In genomic region chr16:10971560-10971961, GRCh38 we compare ENCODE assay signal across 8 cellular contexts. TPM values are rescaled to one million over a fixed set of nuclear protein-coding genes. Genes with fewer than 3 reads are reported as not detected.
DNase-seq lines count a peak whose midpoint lies in the region; FAIRE-seq and TF ChIP-seq lines count a peak whose summit lies in the region.

No MANE protein-coding gene starts in this region.

- H3K9me3 ChIP-seq in kidney (ENCODE audit: control insufficient read depth in 1 of 2, low read length in 2 of 2): no peaks in the 10 kb centered on the region
- H3K9me3 ChIP-seq in testis: no peaks in the 10 kb centered on the region

- H3K27me3 ChIP-seq in testis: no peaks in the 10 kb centered on the region

- intact Hi-C loops in kidney (cut with DNase I) (no loop called here), testis (cut with DNase I; ENCODE audit: low total_unique reads) (loop anchor here (5.0 kb wide), 1 partner anchor 286 kb away; the partner anchor contains the start of gene SOCS1)

- H3K4me3 ChIP-seq in kidney (ENCODE audit: low read length in 2 of 2) (no peak overlapping the region), testis (no peak overlapping the region)

- peak; percentile 87 for TF ChIP-seq CTCF in kidney (IDR thresholded peaks at IDR 0.05; ENCODE audit: borderline replicate concordance, extremely low read depth, insufficient read depth)
- peak; percentile 86 to 90 (median 89) for TF ChIP-seq CTCF in testis (IDR thresholded peaks at IDR 0.05)

- FAIRE-seq in kidney (lab: Jason Lieb, UNC): no peak

- no peak for TF ChIP-seq POLR2A in testis (IDR thresholded peaks at IDR 0.05)

- H3K27ac ChIP-seq in kidney (ENCODE audit: low read depth in 2 of 2, low read length in 2 of 2) (peak overlapping the region in 1 of 2 donors; percentile 3), testis (no peak overlapping the region)

- H3K36me3 ChIP-seq in kidney (ENCODE audit: control insufficient read depth in 1 of 2, insufficient read depth in 2 of 2, low read length in 2 of 2) (peaks cover 14 to 24% of the 10 kb centered on the region in 2 donors), testis (ENCODE audit: low read depth, missing control alignments) (no peaks in the 10 kb centered on the region)

- H3K4me1 ChIP-seq in kidney (ENCODE audit: control insufficient read depth in 1 of 2, insufficient read depth in 1 of 2, low read depth in 1 of 2, low read length in 2 of 2): peaks cover 4 to 6% of the 10 kb centered on the region in 2 donors
- peaks cover 12% of the 10 kb centered on the region for H3K4me1 ChIP-seq in testis

- no peak overlapping the region for H3K9ac ChIP-seq in kidney (ENCODE audit: low read length in 2 of 2)

- WGBS in testis, 2 donors: 37 to 77% methylated on average over 3 of the region's 3 CpGs

- DNase-seq in activated CD4-positive, alpha-beta T cell treated with anti-CD3 and anti-CD28 coated beads for 48 hours: peak; percentile 40
- DNase-seq in activated CD4-positive, alpha-beta T cell treated with anti-CD3 and anti-CD28 coated beads, Interleukin-2, amount 50 U/mL, for 48 hours: no peak
- DNase-seq in Kasumi-1 (lab: John Stamatoyannopoulos, UW): peak; percentile 28 to 45
- DNase-seq in RPMI7951 (ENCODE audit: low read depth): peak; percentile 96
- peak; percentile 40 for DNase-seq in central memory CD4-positive, alpha-beta T cell
- DNase-seq in kidney: no peak
- DNase-seq in testis: peak; percentile 69
- DNase-seq in cortex of kidney (lab: John Stamatoyannopoulos, UW): no peak

RNA-seq across cellular contexts. Expression of gene CLEC16A, which starts 27.2 kb away (rescaled TPM):
- total RNA-seq in RPMI7951 (2014; rRNA removed; shearing (Covaris generic)): 8.7 and 8.8 TPM in 2 replicates
- 51.9 TPM for total RNA-seq in kidney
- 10.8 TPM for polyA plus RNA-seq in kidney (ENCODE audit: insufficient read depth, low read depth, low replicate concordance)
- 100 to 1,000 TPM in 1 of 2 donors, 10 to 100 TPM in 1; 93.9 to 122 TPM for total RNA-seq in testis
- 126 TPM for polyA plus RNA-seq in testis (ENCODE audit: insufficient read depth, low read depth, low replicate concordance)

RNA-seq across cellular contexts. Expression of gene DEXI, which starts 29.3 kb away (rescaled TPM):
- 39.4 and 44.8 TPM in 2 replicates for total RNA-seq in RPMI7951 (2014; rRNA removed; shearing (Covaris generic))
- 31.0 TPM for total RNA-seq in kidney
- 46.2 TPM for polyA plus RNA-seq in kidney (ENCODE audit: insufficient read depth, low read depth, low replicate concordance)
- 10 to 100 TPM; 39.0 to 57.4 TPM for total RNA-seq in testis
- polyA plus RNA-seq in testis (ENCODE audit: insufficient read depth, low read depth, low replicate concordance): 30.0 TPM

Comparison
In these comparisons a context has a peak if more than half of its experiments do, and no peak if none do; other contexts are left out.
1. DNase-seq: peak in activated CD4-positive, alpha-beta T cell treated with anti-CD3 and anti-CD28 coated beads for 48 hours (single experiment), Kasumi-1 (2 of 2), RPMI7951 (single experiment), central memory CD4-positive, alpha-beta T cell (single experiment) and testis (single experiment); none in activated CD4-positive, alpha-beta T cell treated with anti-CD3 and anti-CD28 coated beads, Interleukin-2, amount 50 U/mL, for 48 hours (0 of 2), kidney (single experiment) and cortex of kidney (single experiment).